In genomic region chr4:147739239-147739823, GRCh38 we compare ENCODE assay signal across 18 cellular contexts. TPM values are rescaled to one million over a fixed set of nuclear protein-coding genes. Genes with fewer than 3 reads are reported as not detected.
DNase-seq lines count a peak whose midpoint lies in the region; ATAC-seq and TF ChIP-seq lines count a peak whose summit lies in the region.
"Had no signal": no experiment of that assay in that cellular context is flagged by ENCODE, and none has a peak within 500 bp of the region (broad histone marks: within the 10 kb centered on the region; RNA-seq: fewer than 3 reads in every experiment).

No MANE protein-coding gene starts in this region.

- no peak overlapping the region for H2AK5ac ChIP-seq in mesenchymal stem cell (ENCODE audit: low read length, severe bottlenecking)

- intact Hi-C loops in tibial artery (cut with DNase I; ENCODE audit: low total_unique reads) (loop anchor here (10.0 kb wide), 1 partner anchor 85 kb away; no protein-coding TSS in a partner anchor), posterior vena cava (cut with DNase I) (loop anchor here (10.0 kb wide), 3 partner anchors 45 to 115 kb away; no protein-coding TSS in a partner anchor), aorta (cut with DNase I) (loop anchor here in 1 of 2 donors (10.0 kb wide), 1 partner anchor 75 kb away; no protein-coding TSS in a partner anchor)

- TF ChIP-seq CTCF in choroid plexus epithelial cell (conservative IDR thresholded peaks at IDR 0.05; ENCODE audit: low read depth, low read length) (no peak), tibial artery (IDR thresholded peaks at IDR 0.05) (no peak)

- H3K9me3 ChIP-seq in SJSA1 (replicated peaks) = no peaks in the 10 kb centered on the region
- no peaks in the 10 kb centered on the region for H3K9me3 ChIP-seq in mesenchymal stem cell (ENCODE audit: control insufficient read depth, low read length)
- H3K9me3 ChIP-seq in tibial artery = no peaks in the 10 kb centered on the region
- H3K9me3 ChIP-seq in aorta (ENCODE audit: control insufficient read depth, low read length) = no peaks in the 10 kb centered on the region
- H3K9me3 ChIP-seq: Caco-2 had no signal

- WGBS in mesenchymal stem cell = 77% methylated on average over 4 of the region's 7 CpGs
- 53 to 64% methylated on average over 7 of the region's 7 CpGs for WGBS in aorta, 2 donors

- ATAC-seq in aorta (ENCODE audit: low FRiP score) = no peak

- no peak overlapping the region for H2BK120ac ChIP-seq in mesenchymal stem cell (ENCODE audit: low read depth, low read length)

- no peak overlapping the region for H2AFZ ChIP-seq in mesenchymal stem cell (ENCODE audit: low read depth, low read length)

- peaks cover 9% of the 10 kb centered on the region for H3K79me1 ChIP-seq in mesenchymal stem cell (replicated peaks; ENCODE audit: low read length, poor library complexity, severe bottlenecking)

- no peak overlapping the region for H3K4ac ChIP-seq in mesenchymal stem cell (ENCODE audit: low read depth in 1 of 2, low read length in 2 of 2)

- no peak overlapping the region for H3K18ac ChIP-seq in mesenchymal stem cell (ENCODE audit: low read depth in 1 of 2, low read length in 2 of 2)

- no peak overlapping the region for H3K23ac ChIP-seq in mesenchymal stem cell (ENCODE audit: low read length in 2 of 2)

- H3K4me3 ChIP-seq in SJSA1 = no peak overlapping the region
- H3K4me3 ChIP-seq in choroid plexus epithelial cell (ENCODE audit: low read depth, low read length) = no peak overlapping the region
- H3K4me3 ChIP-seq in mesenchymal stem cell (ENCODE audit: insufficient read depth in 1 of 2, low read depth in 1 of 2, low read length in 2 of 2) = no peak overlapping the region
- no peak overlapping the region for H3K4me3 ChIP-seq in tibial artery
- no peak overlapping the region for H3K4me3 ChIP-seq in aorta (ENCODE audit: low read length in 2 of 2)

- no peak overlapping the region for H2BK5ac ChIP-seq in mesenchymal stem cell (ENCODE audit: low read depth, low read length, poor library complexity, severe bottlenecking)

- no peak overlapping the region for H3K9ac ChIP-seq in mesenchymal stem cell (ENCODE audit: low read length)

- no peaks in the 10 kb centered on the region for H3K27me3 ChIP-seq in SJSA1 (replicated peaks)
- no peaks in the 10 kb centered on the region for H3K27me3 ChIP-seq in mesenchymal stem cell (ENCODE audit: control insufficient read depth in 1 of 2, insufficient read depth in 1 of 2, low read length in 2 of 2)
- H3K27me3 ChIP-seq in tibial artery = no peaks in the 10 kb centered on the region
- H3K27me3 ChIP-seq in aorta (ENCODE audit: control insufficient read depth in 1 of 2, insufficient read depth in 2 of 2, low read length in 1 of 2) = no peaks in the 10 kb centered on the region

- H3K27ac ChIP-seq in SJSA1 = peak overlapping the region; percentile 34
- no peak overlapping the region for H3K27ac ChIP-seq in mesenchymal stem cell (ENCODE audit: low read length, poor library complexity, severe bottlenecking)
- H3K27ac ChIP-seq in tibial artery = peak overlapping the region; percentile 15 to 47
- no peak overlapping the region for H3K27ac ChIP-seq in aorta (ENCODE audit: low read depth in 1 of 2, low read length in 2 of 2)
- H3K27ac ChIP-seq: HL-60 had no signal

- H2BK12ac ChIP-seq in mesenchymal stem cell (ENCODE audit: low read length in 2 of 2) = no peak overlapping the region

- H3K4me1 ChIP-seq in SJSA1 (replicated peaks) = peaks cover 85% of the 10 kb centered on the region
- peaks cover 8% of the 10 kb centered on the region for H3K4me1 ChIP-seq in mesenchymal stem cell (ENCODE audit: control insufficient read depth, insufficient read depth, low read depth, low read length)
- peaks cover 0 to 100% (median 42%) of the 10 kb centered on the region in 4 donors for H3K4me1 ChIP-seq in tibial artery
- H3K4me1 ChIP-seq in aorta (ENCODE audit: control insufficient read depth in 1 of 2, insufficient read depth in 2 of 2, low read length in 2 of 2) = peaks cover 5 to 13% of the 10 kb centered on the region in 2 donors

- DNase-seq in SJSA1 (ENCODE audit: low read depth in 1 of 2, low spot score in 2 of 2) = peak in 1 of 2 experiments; percentile 34
- DNase-seq in choroid plexus epithelial cell (ENCODE audit: low read depth) = peak; percentile 77
- DNase-seq in mesenchymal stem cell = peak; percentile 42
- no peak for DNase-seq in tibial artery
- no peak for DNase-seq in posterior vena cava (ENCODE audit: low spot score)
- DNase-seq in aorta = no peak
- DNase-seq in COLO668 (lab: John Stamatoyannopoulos, UW; ENCODE audit: unreplicated experiment) = no peak
- DNase-seq: DMS153, EL, H7, KBM-7, NCI-H1417, NCI-H187 treated with DMSO at 0.1 percent for 48 hours, NCI-H446, NCI-H69, SIG-M5 had no signal

- H3K4me2 ChIP-seq in mesenchymal stem cell (ENCODE audit: low read length, poor library complexity, severe bottlenecking) = no peak overlapping the region

- H3K36me3 ChIP-seq in SJSA1 (0 out of 2 replicates have a peak, but pooled peaks cover 3% of the 10 kb centered on the region), mesenchymal stem cell (ENCODE audit: control insufficient read depth in 1 of 2, insufficient read depth in 2 of 2, low read depth in 1 of 2, low read length in 2 of 2) (peaks cover 0 to 7% of the 10 kb centered on the region in 2 experiments), tibial artery (peaks cover 0 to 5% (median 0%) of the 10 kb centered on the region in 3 donors), aorta (ENCODE audit: control insufficient read depth in 1 of 2, insufficient read depth in 2 of 2, low read length in 1 of 2) (no peaks in the 10 kb centered on the region)

- H4K91ac ChIP-seq in mesenchymal stem cell (ENCODE audit: low read length) = no peak overlapping the region

- no peak overlapping the region for H3K14ac ChIP-seq in mesenchymal stem cell (ENCODE audit: low read length in 2 of 2)

- no peak overlapping the region for H4K8ac ChIP-seq in mesenchymal stem cell (ENCODE audit: low read length)

- H2BK15ac ChIP-seq in mesenchymal stem cell (ENCODE audit: low read depth, poor library complexity, severe bottlenecking) = no peak overlapping the region

RNA-seq across cellular contexts. Expression of gene ARHGAP10, which starts 7.4 kb away (rescaled TPM):
- 24.5 and 36.9 TPM in 2 replicates for total RNA-seq in SJSA1 (2014; rRNA removed; shearing (Covaris generic))
- 24.9 TPM for polyA plus RNA-seq in mesenchymal stem cell (2013, experiment 1 of 2)
- polyA plus RNA-seq in mesenchymal stem cell (2013, experiment 2 of 2) = 24.0 TPM
- total RNA-seq in posterior vena cava (10 to 100 TPM; 79.0 to 80.5 TPM), aorta (10 to 100 TPM; 57.3 to 94.5 TPM)
- 10 to 100 TPM; 47.3 to 69.7 TPM for polyA plus RNA-seq in aorta

RNA-seq across cellular contexts. Expression of gene PRMT9, which starts 55.4 kb away (rescaled TPM):
- total RNA-seq in SJSA1 (2014; rRNA removed; shearing (Covaris generic)) = 7.4 and 7.8 TPM in 2 replicates
- polyA plus RNA-seq in mesenchymal stem cell (2013, experiment 1 of 2) = 4.2 TPM
- 3.8 TPM for polyA plus RNA-seq in mesenchymal stem cell (2013, experiment 2 of 2)
- total RNA-seq in posterior vena cava (10 to 100 TPM in 1 of 2 donors, 1 to 10 TPM in 1; 9.2 to 10.7 TPM), aorta (1 to 10 TPM; 8.5 to 9.9 TPM)
- 1 to 10 TPM; 3.4 to 7.9 TPM for polyA plus RNA-seq in aorta

Comparison
In these comparisons a context has a peak if more than half of its experiments do, and no peak if none do; other contexts are left out.
1. DNase-seq: peak in choroid plexus epithelial cell (single experiment) and mesenchymal stem cell (single experiment); none in tibial artery (0 of 2), posterior vena cava (single experiment), aorta (0 of 2) and COLO668 (single experiment).
2. H3K27ac ChIP-seq: peak in SJSA1 (single experiment) and tibial artery (2 of 2); none in mesenchymal stem cell (single experiment) and aorta (0 of 2).